6 cellular contexts compared by ENCODE assay signal in the genomic region with DNA sequence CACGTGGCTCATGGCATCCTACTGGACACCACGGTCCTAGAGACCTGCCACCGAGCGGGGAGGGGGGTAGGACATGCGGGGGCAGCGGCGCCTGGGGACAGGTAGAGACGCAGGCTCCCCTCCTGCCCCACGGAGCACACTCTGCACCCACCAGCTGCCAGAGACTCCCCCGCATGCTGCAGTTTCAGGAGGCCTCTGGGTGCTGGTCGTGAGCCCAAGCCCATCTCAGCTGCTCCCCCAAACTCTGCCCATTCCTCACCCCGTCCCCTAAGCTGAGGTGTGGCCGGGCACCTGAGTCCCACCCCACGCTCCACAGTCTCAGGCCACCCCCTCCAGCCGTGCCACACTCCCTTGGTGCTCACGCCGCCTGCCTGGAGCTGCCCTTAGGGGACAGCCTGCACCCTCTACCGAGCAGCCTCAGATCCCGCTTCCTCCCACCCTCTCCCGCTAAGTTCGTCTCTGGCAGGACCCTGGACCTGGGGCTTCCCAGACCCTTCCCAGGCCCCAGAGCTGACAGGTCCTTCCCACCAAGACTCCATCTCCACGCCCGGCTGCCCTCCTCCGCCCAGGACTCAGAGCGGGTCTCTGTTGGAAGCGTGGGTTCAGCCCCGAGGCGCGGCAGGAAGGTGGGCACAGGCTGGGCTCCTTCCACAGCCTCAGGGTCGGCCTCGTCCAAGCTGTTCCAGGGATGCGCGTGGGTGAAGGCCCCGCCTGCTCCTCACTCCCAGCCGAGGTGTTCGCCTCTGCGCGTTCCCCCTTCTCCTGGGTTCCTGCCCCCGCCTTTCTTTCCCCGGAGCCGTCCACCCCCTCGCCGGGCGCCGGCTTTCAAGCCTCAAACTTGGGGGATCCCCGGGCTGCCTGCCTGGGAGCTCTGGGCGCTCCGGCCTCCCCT. TPM values are rescaled to one million over a fixed set of nuclear protein-coding genes. Genes with fewer than 3 reads are reported as not detected.
DNase-seq lines count a peak whose midpoint lies in the region; ATAC-seq and TF ChIP-seq lines count a peak whose summit lies in the region.

No MANE protein-coding gene starts in this region.

- intact Hi-C loops in Calu3 (cut with micrococcal nuclease; ENCODE audit: unreplicated experiment) = no loop called here

- no peak overlapping the region for H2BK120ac ChIP-seq in mesendoderm (ENCODE audit: low read depth, low read length)

- peaks cover 4% of the 10 kb centered on the region for H3K9me3 Mint-ChIP-seq in Calu3 (ENCODE audit: low read depth, unreplicated experiment)
- peaks cover 4% of the 10 kb centered on the region for H3K9me3 Mint-ChIP-seq in activated T-helper 17 cell treated with anti-CD3 and anti-CD28 coated beads, Interleukin-2, amount 50 U/mL, for 72 hours

- peak overlapping the region; percentile 73 for H3K4me3 Mint-ChIP-seq in Calu3 (ENCODE audit: low read depth, unreplicated experiment)
- peak overlapping the region; percentile 45 for H3K4me3 Mint-ChIP-seq in activated T-helper 17 cell treated with anti-CD3 and anti-CD28 coated beads, Interleukin-2, amount 50 U/mL, for 72 hours

- H3K9ac ChIP-seq in mesendoderm (ENCODE audit: low read length) = no peak overlapping the region

- no peak overlapping the region for H3K27ac ChIP-seq in mesendoderm (ENCODE audit: low read depth, low read length)

- H3K36me3 ChIP-seq in mesendoderm (ENCODE audit: control insufficient read depth, insufficient read depth, low read length) = no peaks in the 10 kb centered on the region

- no peak overlapping the region for H3K4me3 ChIP-seq in mesendoderm (ENCODE audit: low read length)

- no peaks in the 10 kb centered on the region for H3K79me1 ChIP-seq in mesendoderm (ENCODE audit: low read length)

- no peak for TF ChIP-seq CTCF in Calu3 (IDR thresholded peaks at IDR 0.05; ENCODE audit: unreplicated experiment)

- H3K4me1 Mint-ChIP-seq in Calu3 (ENCODE audit: low read depth, unreplicated experiment) = peaks cover 9% of the 10 kb centered on the region
- no peaks in the 10 kb centered on the region for H3K4me1 Mint-ChIP-seq in activated T-helper 17 cell treated with anti-CD3 and anti-CD28 coated beads, Interleukin-2, amount 50 U/mL, for 72 hours

- no TSS peak for BruUV-seq in Calu3 (replicated peaks; lab: Mats Ljungman, UMichigan)

- no peaks in the 10 kb centered on the region for H3K4me1 ChIP-seq in mesendoderm (ENCODE audit: control insufficient read depth, low read depth, low read length)

- H3K27me3 Mint-ChIP-seq in Calu3 (ENCODE audit: unreplicated experiment) = no peaks in the 10 kb centered on the region
- no peaks in the 10 kb centered on the region for H3K27me3 Mint-ChIP-seq in activated T-helper 17 cell treated with anti-CD3 and anti-CD28 coated beads, Interleukin-2, amount 50 U/mL, for 72 hours

- no peak overlapping the region for H2BK15ac ChIP-seq in mesendoderm (replicated peaks; ENCODE audit: low read depth)

- no peak for ATAC-seq in activated T-helper 17 cell treated with anti-CD3 and anti-CD28 coated beads, Interleukin-2, amount 50 U/mL, for 72 hours (replicated peaks)
- ATAC-seq in GM18502 (IDR thresholded peaks at IDR 0.05; ENCODE audit: poor library complexity, unreplicated experiment) = no peak

- no peak overlapping the region for H2BK5ac ChIP-seq in mesendoderm (ENCODE audit: low read length)

- H3K18ac ChIP-seq in mesendoderm (ENCODE audit: low read length) = no peak overlapping the region

- H3K4ac ChIP-seq in mesendoderm (ENCODE audit: low read depth, low read length) = no peak overlapping the region

- DNase-seq in Calu3 (peak; percentile 34), mesendoderm (no peak), DMS79 treated with DMSO at 0.1 percent for 48 hours (lab: John Stamatoyannopoulos, UW) (no peak), MV-4-11 (lab: John Stamatoyannopoulos, UW) (no peak)

- no CpG with 5 or more reads among the region's 48 CpGs for WGBS in mesendoderm (ENCODE audit: extremely low coverage, insufficient coverage, low lambda C conversion rate)

- no peak overlapping the region for H3K27ac Mint-ChIP-seq in Calu3 (ENCODE audit: unreplicated experiment)
- H3K27ac Mint-ChIP-seq in activated T-helper 17 cell treated with anti-CD3 and anti-CD28 coated beads, Interleukin-2, amount 50 U/mL, for 72 hours = no peak overlapping the region

- no peak overlapping the region for H2AK5ac ChIP-seq in mesendoderm (ENCODE audit: low read length)

- no peak overlapping the region for H3K23ac ChIP-seq in mesendoderm (ENCODE audit: low read length)

- no peaks in the 10 kb centered on the region for H3K79me2 ChIP-seq in mesendoderm (ENCODE audit: control insufficient read depth, insufficient read depth, low read length)

- H3K4me2 ChIP-seq in mesendoderm (ENCODE audit: low read length) = peak overlapping the region; percentile 11

- peaks cover 41% of the 10 kb centered on the region for H3K36me3 Mint-ChIP-seq in Calu3 (ENCODE audit: insufficient read depth, unreplicated experiment)
- H3K36me3 Mint-ChIP-seq in activated T-helper 17 cell treated with anti-CD3 and anti-CD28 coated beads, Interleukin-2, amount 50 U/mL, for 72 hours (ENCODE audit: low read depth) = no peaks in the 10 kb centered on the region

- H3K27me3 ChIP-seq in mesendoderm (ENCODE audit: insufficient read depth, low read length, poor library complexity) = peaks cover 16% of the 10 kb centered on the region

- H4K8ac ChIP-seq in mesendoderm (ENCODE audit: low read depth, low read length) = no peak overlapping the region

- H4K5ac ChIP-seq in mesendoderm (ENCODE audit: low read length) = no peak overlapping the region

- CTCF ChIA-PET in Calu3 (lab: Charles Lee) = no interaction called here

- no peak overlapping the region for H3K56ac ChIP-seq in mesendoderm (ENCODE audit: low read length)

RNA-seq across cellular contexts. Expression of gene RAB40B, which starts 1.3 kb away (rescaled TPM):
- 20.5 and 21.9 TPM in 2 replicates for total RNA-seq in Calu3 (2022)
- total RNA-seq in activated T-helper 17 cell treated with anti-CD3 and anti-CD28 coated beads, Interleukin-2, amount 50 U/mL, for 72 hours = 1 to 10 TPM; 1.1 to 2.0 TPM
- 1.3 TPM for polyA plus RNA-seq in mesendoderm (2013, experiment 1 of 2)
- 1.4 TPM for polyA plus RNA-seq in mesendoderm (2013, experiment 2 of 2)

RNA-seq across cellular contexts. Expression of gene FN3KRP, which starts 19.3 kb away (rescaled TPM):
- 44.2 and 49.9 TPM in 2 replicates for total RNA-seq in Calu3 (2022)
- total RNA-seq in activated T-helper 17 cell treated with anti-CD3 and anti-CD28 coated beads, Interleukin-2, amount 50 U/mL, for 72 hours = 10 to 100 TPM; 45.8 to 47.4 TPM
- polyA plus RNA-seq in mesendoderm (2013, experiment 1 of 2) = 15.6 TPM
- 15.8 TPM for polyA plus RNA-seq in mesendoderm (2013, experiment 2 of 2)

RNA-seq across cellular contexts. Expression of gene FN3K, which starts 38.3 kb away (rescaled TPM):
- 13.4 and 15.5 TPM in 2 replicates for total RNA-seq in Calu3 (2022)
- total RNA-seq in activated T-helper 17 cell treated with anti-CD3 and anti-CD28 coated beads, Interleukin-2, amount 50 U/mL, for 72 hours = 1 to 10 TPM; 5.3 to 6.1 TPM
- polyA plus RNA-seq in mesendoderm (2013, experiment 1 of 2) = 2.5 TPM
- polyA plus RNA-seq in mesendoderm (2013, experiment 2 of 2) = 2.0 TPM

RNA-seq across cellular contexts. Expression of gene WDR45B, which starts 48.9 kb away (rescaled TPM):
- total RNA-seq in Calu3 (2022) = 106 and 108 TPM in 2 replicates
- 100 to 1,000 TPM in 1 of 2 donors, 10 to 100 TPM in 1; 66.0 to 204 TPM for total RNA-seq in activated T-helper 17 cell treated with anti-CD3 and anti-CD28 coated beads, Interleukin-2, amount 50 U/mL, for 72 hours
- 84.0 TPM for polyA plus RNA-seq in mesendoderm (2013, experiment 1 of 2)
- 85.0 TPM for polyA plus RNA-seq in mesendoderm (2013, experiment 2 of 2)

RNA-seq across cellular contexts. Expression of gene TBCD, which starts 54.7 kb away (rescaled TPM):
- total RNA-seq in Calu3 (2022) = 76.6 and 90.7 TPM in 2 replicates
- total RNA-seq in activated T-helper 17 cell treated with anti-CD3 and anti-CD28 coated beads, Interleukin-2, amount 50 U/mL, for 72 hours = 100 to 1,000 TPM; 111 to 139 TPM
- 43.3 TPM for polyA plus RNA-seq in mesendoderm (2013, experiment 1 of 2)
- 41.0 TPM for polyA plus RNA-seq in mesendoderm (2013, experiment 2 of 2)
